Comparison of ENCODE assay signal across 18 cellular contexts in genomic region chr7:158107806-158108205, GRCh38.
"Had no signal": no experiment of that assay in that cellular context is flagged by ENCODE, and none has a peak within 500 bp of the region (broad histone marks: within the 10 kb centered on the region; RNA-seq: fewer than 3 reads in every experiment).

No MANE protein-coding gene starts in this region.

- H3K36me3 ChIP-seq: cardiac muscle cell, left ventricle myocardium inferior, neutrophil, tibial nerve had no signal

- DNase-seq: activated CD4-positive, alpha-beta memory T cell treated with anti-CD3 and anti-CD28 coated beads, Interleukin-2, amount 10 ng/mL, durations not matched to agents 7 days and 5 days; activated CD4-positive, alpha-beta T cell treated with anti-CD3 and anti-CD28 coated beads for 4 hours; activated gamma-delta T cell; activated T-cell treated with anti-CD3 and anti-CD28 coated beads, Interleukin-2, amount 50 U/mL, for 72 hours; left ventricle myocardium inferior; mucosa of descending colon; naive thymus-derived CD4-positive, alpha-beta T cell; stimulated activated CD4-positive, alpha-beta T cell treated with anti-CD3 and anti-CD28 coated beads, Interleukin-15, amount 100 ng/mL, for 24 hours; stimulated activated CD4-positive, alpha-beta T cell treated with anti-CD3 and anti-CD28 coated beads, Interleukin-4, amount 100 ng/mL, for 1 hour; stimulated activated naive B cell treated with anti-CD40 and anti-IgM and Interleukin-4, amounts not matched to agents 10 μg/mL and 1 μg/mL and 100 μg/mL, for 72 hours; substantia nigra had no signal

- H3K4me3 ChIP-seq: cardiac muscle cell, left ventricle myocardium inferior, mucosa of descending colon, tibial nerve had no signal

- H3K27me3 ChIP-seq: cardiac muscle cell, neutrophil, tibial nerve had no signal

- FAIRE-seq: colon, keratinocyte had no signal

- H3K4me1 ChIP-seq: left ventricle myocardium inferior, tibial nerve had no signal

- ATAC-seq: activated naive CD4-positive, alpha-beta T cell treated with anti-CD3 and anti-CD28 coated beads, Interleukin-2, amount 50 U/mL, for 72 hours; activated T-cell treated with anti-CD3 and anti-CD28 coated beads, Interleukin-2, amount 50 U/mL, for 72 hours; esophagus mucosa; mucosa of descending colon; naive thymus-derived CD4-positive, alpha-beta T cell; stimulated activated naive B cell treated with anti-CD40 and anti-IgM and Interleukin-4, amounts not matched to agents 10 μg/mL and 1 μg/mL and 100 μg/mL, for 72 hours had no signal

- H3K27ac ChIP-seq: cardiac muscle cell, left ventricle myocardium inferior, neutrophil, tibial nerve had no signal

- H3K9me3 ChIP-seq: left ventricle myocardium inferior, mucosa of descending colon had no signal
